ENCODE assay signal across 8 cellular contexts in genomic region chr13:26558074-26558805, GRCh38. TPM values are rescaled to one million over a fixed set of nuclear protein-coding genes. Genes with fewer than 3 reads are reported as not detected.
DNase-seq lines count a peak whose midpoint lies in the region; ATAC-seq lines count a peak whose summit lies in the region.

No MANE protein-coding gene starts in this region.

- H3K27me3 Mint-ChIP-seq in CD8-positive, alpha-beta memory T cell: peaks cover 19 to 38% of the 10 kb centered on the region in 2 donors
- H3K27me3 Mint-ChIP-seq in stimulated activated memory B cell treated with anti-CD40 and anti-IgM and Interleukin-4, amounts not matched to agents 10 μg/mL and 1 μg/mL and 100 μg/mL, for 72 hours: peaks cover 32% of the 10 kb centered on the region

- CTCF ChIA-PET in CD8-positive, alpha-beta memory T cell (lab: Charles Lee): no interaction called here

- H3K36me3 ChIP-seq in CD8-positive, alpha-beta memory T cell (ENCODE audit: insufficient read depth, low read length): no peaks in the 10 kb centered on the region
- H3K36me3 ChIP-seq in adipocyte (ENCODE audit: control insufficient read depth, insufficient read depth, low read length, severe bottlenecking) (no peaks in the 10 kb centered on the region), iPS-20b (ENCODE audit: insufficient read depth, low read depth, low read length) (no peaks in the 10 kb centered on the region)

- no peak for DNase-seq in CD8-positive, alpha-beta memory T cell
- DNase-seq in adipocyte (ENCODE audit: low read depth): peak; percentile 53
- no peak for DNase-seq in NCI-H1694 treated with DMSO at 0.1 percent for 48 hours (lab: John Stamatoyannopoulos, UW)
- DNase-seq in activated effector memory CD4-positive, alpha-beta T cell treated with anti-CD3 and anti-CD28 coated beads, Interleukin-2, amount 50 U/mL, for 16 hours: no peak

- no peak overlapping the region for H3K4me3 ChIP-seq in CD8-positive, alpha-beta memory T cell (ENCODE audit: low read length)
- H3K4me3 ChIP-seq in adipocyte (ENCODE audit: low read length) (peak overlapping the region; percentile 89), iPS-20b (ENCODE audit: low read length) (peak overlapping the region; percentile 76)

- H3K9ac ChIP-seq in adipocyte (ENCODE audit: low read length) (peak overlapping the region; percentile 91), iPS-20b (ENCODE audit: low read depth, low read length) (peak overlapping the region; percentile 67; the same call in 1 of the 2 replicates)

- ATAC-seq in HG02798 (IDR thresholded peaks at IDR 0.05; ENCODE audit: poor library complexity, unreplicated experiment) (peak; percentile 12), HG02981 (IDR thresholded peaks at IDR 0.05; ENCODE audit: unreplicated experiment) (no peak)
- no peak for ATAC-seq in stimulated activated memory B cell treated with anti-CD40 and anti-IgM and Interleukin-4, amounts not matched to agents 10 μg/mL and 1 μg/mL and 100 μg/mL, for 72 hours

- no peaks in the 10 kb centered on the region for H3K4me1 ChIP-seq in CD8-positive, alpha-beta memory T cell (ENCODE audit: insufficient read depth, low read length)
- H3K4me1 ChIP-seq in adipocyte (ENCODE audit: control insufficient read depth, insufficient read depth, low read length) (peaks cover 38% of the 10 kb centered on the region), iPS-20b (ENCODE audit: insufficient read depth, low read length) (peaks cover 12% of the 10 kb centered on the region; the same call in 1 of the 2 replicates)

- H3K36me3 Mint-ChIP-seq in CD8-positive, alpha-beta memory T cell: no peaks in the 10 kb centered on the region
- H3K36me3 Mint-ChIP-seq in stimulated activated memory B cell treated with anti-CD40 and anti-IgM and Interleukin-4, amounts not matched to agents 10 μg/mL and 1 μg/mL and 100 μg/mL, for 72 hours: no peaks in the 10 kb centered on the region

- POLR2A ChIA-PET in CD8-positive, alpha-beta memory T cell (lab: Charles Lee): no interaction called here

- no peak overlapping the region for H3K27ac Mint-ChIP-seq in CD8-positive, alpha-beta memory T cell
- H3K27ac Mint-ChIP-seq in stimulated activated memory B cell treated with anti-CD40 and anti-IgM and Interleukin-4, amounts not matched to agents 10 μg/mL and 1 μg/mL and 100 μg/mL, for 72 hours: no peak overlapping the region

- no peaks in the 10 kb centered on the region for H3K9me3 ChIP-seq in CD8-positive, alpha-beta memory T cell (ENCODE audit: low read length)
- H3K9me3 ChIP-seq in adipocyte (ENCODE audit: control insufficient read depth, low read length) (no peaks in the 10 kb centered on the region), iPS-20b (ENCODE audit: insufficient read depth, low read depth, low read length) (peaks cover 3% of the 10 kb centered on the region; the same call in 1 of the 2 replicates)

- peak overlapping the region in 6 of 7 donors; percentile 47 to 76 (median 62) for H3K4me3 Mint-ChIP-seq in CD8-positive, alpha-beta memory T cell
- H3K4me3 Mint-ChIP-seq in stimulated activated memory B cell treated with anti-CD40 and anti-IgM and Interleukin-4, amounts not matched to agents 10 μg/mL and 1 μg/mL and 100 μg/mL, for 72 hours: peak overlapping the region; percentile 43

- peaks cover 11% of the 10 kb centered on the region for H3K27me3 ChIP-seq in CD8-positive, alpha-beta memory T cell (ENCODE audit: insufficient read depth, low read length, poor library complexity, severe bottlenecking)
- H3K27me3 ChIP-seq in adipocyte (replicated peaks; ENCODE audit: control insufficient read depth, insufficient read depth, low read length): no peaks in the 10 kb centered on the region
- H3K27me3 ChIP-seq in iPS-20b (ENCODE audit: insufficient read depth, low read length): peaks cover 29% of the 10 kb centered on the region

- no peak overlapping the region for H3K27ac ChIP-seq in CD8-positive, alpha-beta memory T cell (ENCODE audit: low read depth, low read length)
- H3K27ac ChIP-seq in iPS-20b (ENCODE audit: low read length): no peak overlapping the region

- H3K9me3 Mint-ChIP-seq in CD8-positive, alpha-beta memory T cell: peaks cover 0 to 3% (median 0%) of the 10 kb centered on the region in 5 donors
- peaks cover 6% of the 10 kb centered on the region for H3K9me3 Mint-ChIP-seq in stimulated activated memory B cell treated with anti-CD40 and anti-IgM and Interleukin-4, amounts not matched to agents 10 μg/mL and 1 μg/mL and 100 μg/mL, for 72 hours

- peaks cover 12 to 17% (median 14%) of the 10 kb centered on the region in 3 donors for H3K4me1 Mint-ChIP-seq in CD8-positive, alpha-beta memory T cell
- H3K4me1 Mint-ChIP-seq in stimulated activated memory B cell treated with anti-CD40 and anti-IgM and Interleukin-4, amounts not matched to agents 10 μg/mL and 1 μg/mL and 100 μg/mL, for 72 hours: peaks cover 6% of the 10 kb centered on the region

RNA-seq across cellular contexts. Expression of gene WASF3, which starts 0.8 kb away (rescaled TPM):
- under 1 TPM; 0.20 to 0.24 TPM for total RNA-seq in CD8-positive, alpha-beta memory T cell
- not detected for polyA plus RNA-seq in CD8-positive, alpha-beta memory T cell
